In the genomic region with DNA sequence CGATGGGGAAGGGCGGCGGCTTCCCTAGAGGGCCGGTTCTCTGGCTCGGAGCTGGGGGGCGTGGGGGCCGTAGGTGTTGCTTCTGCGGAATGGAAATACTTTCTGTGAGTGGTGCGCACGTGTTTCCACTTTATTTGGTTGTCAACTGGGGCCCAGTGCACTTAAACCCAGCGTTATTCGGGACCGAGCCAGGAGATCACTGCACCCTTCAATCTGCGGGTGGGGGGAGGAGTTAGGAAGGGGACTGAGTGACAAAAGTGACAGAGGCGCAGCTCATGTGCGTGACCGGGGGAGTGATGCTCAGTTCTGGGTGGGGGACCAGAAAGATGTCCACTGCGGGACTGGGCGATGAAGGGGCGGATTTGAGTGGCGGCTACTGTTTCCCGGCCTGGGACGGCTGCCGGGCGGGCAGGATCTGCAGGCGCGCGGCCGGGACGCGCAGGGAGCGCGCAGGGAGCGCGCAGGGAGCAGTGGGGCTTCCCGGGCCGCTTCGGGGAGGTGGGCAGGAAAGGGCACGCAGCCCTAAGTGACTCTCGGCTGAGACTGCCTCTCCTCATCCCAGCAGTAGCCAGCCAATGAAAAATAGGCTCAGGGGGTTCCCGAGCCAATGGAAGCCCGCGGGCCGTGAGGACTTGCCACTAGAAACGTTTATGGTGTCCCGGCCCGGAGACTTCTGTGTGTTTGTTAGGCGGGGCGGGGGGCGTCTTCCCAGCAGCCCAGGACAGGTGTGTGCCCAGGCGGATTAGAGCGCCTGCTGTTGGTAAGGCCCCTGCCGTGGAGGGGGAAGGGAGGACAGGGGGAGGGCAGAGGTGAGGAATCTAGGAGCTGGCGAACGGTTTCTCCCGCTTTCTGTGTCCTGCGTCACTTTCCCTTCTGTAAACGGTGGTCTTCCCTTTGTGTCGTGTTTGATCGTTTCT, we compare ENCODE assay signal across 8 cellular contexts. TPM values are rescaled to one million over a fixed set of nuclear protein-coding genes. Genes with fewer than 3 reads are reported as not detected.
A peak's percentile ranks its signal among the peaks of the same experiment; 100 is the strongest.
DNase-seq lines count a peak whose midpoint lies in the region; ATAC-seq and TF ChIP-seq lines count a peak whose summit lies in the region.

No MANE protein-coding gene starts in this region.

- peaks cover 24 to 56% (median 51%) of the 10 kb centered on the region in 7 donors for H3K4me1 Mint-ChIP-seq in naive thymus-derived CD4-positive, alpha-beta T cell
- peaks cover 41% of the 10 kb centered on the region for H3K4me1 Mint-ChIP-seq in stimulated activated naive CD8-positive, alpha-beta T cell treated with anti-CD3 and anti-CD28 coated beads, Interleukin-15, Interleukin-2, amounts not matched to agents 100 ng/mL and 50 ng/mL, for 24 hours (ENCODE audit: low read depth)

- CTCF ChIA-PET in naive thymus-derived CD4-positive, alpha-beta T cell (lab: Charles Lee): interaction anchor here (0.6 to 1.7 kb wide), 5 partner anchors 9 to 55 kb away, joined by 3 to 8 read pairs (median 3); no protein-coding TSS in a partner anchor

- ATAC-seq in GM19035 (IDR thresholded peaks at IDR 0.05; ENCODE audit: unreplicated experiment): peak; percentile 32
- peak; percentile 30 for ATAC-seq in naive thymus-derived CD4-positive, alpha-beta T cell

- POLR2A ChIA-PET in naive thymus-derived CD4-positive, alpha-beta T cell (lab: Charles Lee): interaction anchor here (0.6 to 18.7 kb wide), 23 partner anchors 10 to 247 kb away, joined by 3 to 409 read pairs (median 3); a partner anchor contains a TSS

- peaks cover 0 to 2% (median 0%) of the 10 kb centered on the region in 5 donors for H3K27me3 Mint-ChIP-seq in naive thymus-derived CD4-positive, alpha-beta T cell
- H3K27me3 Mint-ChIP-seq in stimulated activated naive CD8-positive, alpha-beta T cell treated with anti-CD3 and anti-CD28 coated beads, Interleukin-15, Interleukin-2, amounts not matched to agents 100 ng/mL and 50 ng/mL, for 24 hours: no peaks in the 10 kb centered on the region

- H3K36me3 Mint-ChIP-seq in naive thymus-derived CD4-positive, alpha-beta T cell: peaks cover 0 to 4% (median 0%) of the 10 kb centered on the region in 5 donors
- H3K36me3 Mint-ChIP-seq in stimulated activated naive CD8-positive, alpha-beta T cell treated with anti-CD3 and anti-CD28 coated beads, Interleukin-15, Interleukin-2, amounts not matched to agents 100 ng/mL and 50 ng/mL, for 24 hours (ENCODE audit: low read depth): peaks cover 4% of the 10 kb centered on the region

- TF ChIP-seq EP300 in esophagus muscularis mucosa (IDR thresholded peaks at IDR 0.05): no peak

- WGBS in esophagus muscularis mucosa: 3% methylated on average over 46 of the region's 60 CpGs

- no peaks in the 10 kb centered on the region for H3K36me3 ChIP-seq in esophagus muscularis mucosa
- no peaks in the 10 kb centered on the region for H3K36me3 ChIP-seq in naive thymus-derived CD4-positive, alpha-beta T cell (ENCODE audit: control insufficient read depth in 2 of 3, insufficient read depth in 3 of 3, low read length in 3 of 3)

- peaks cover 0 to 16% (median 2%) of the 10 kb centered on the region in 4 donors for H3K27me3 ChIP-seq in esophagus muscularis mucosa
- no peaks in the 10 kb centered on the region for H3K27me3 ChIP-seq in naive thymus-derived CD4-positive, alpha-beta T cell (ENCODE audit: control insufficient read depth in 2 of 2, insufficient read depth in 2 of 2, low read length in 2 of 2)

- TF ChIP-seq CTCF in esophagus muscularis mucosa (IDR thresholded peaks at IDR 0.05): no peak

- H3K27ac Mint-ChIP-seq in naive thymus-derived CD4-positive, alpha-beta T cell: peak overlapping the region; percentile 95 to 100 (median 99)
- peak overlapping the region; percentile 94 for H3K27ac Mint-ChIP-seq in stimulated activated naive CD8-positive, alpha-beta T cell treated with anti-CD3 and anti-CD28 coated beads, Interleukin-15, Interleukin-2, amounts not matched to agents 100 ng/mL and 50 ng/mL, for 24 hours

- peak; percentile 88 for DNase-seq in NCI-H69 (lab: John Stamatoyannopoulos, UW)
- DNase-seq in activated T-cell treated with anti-CD3 and anti-CD28 coated beads, Interleukin-2, amount 50 U/mL, for 1 hour: peak; percentile 64
- no peak for DNase-seq in esophagus muscularis mucosa (ENCODE audit: extremely low spot score)
- DNase-seq in naive thymus-derived CD4-positive, alpha-beta T cell: peak; percentile 13 to 73 (median 44)
- DNase-seq in GF-D8 (lab: John Stamatoyannopoulos, UW): no peak
- no peak for DNase-seq in NCI-H446 treated with DMSO at 0.1 percent for 48 hours (lab: John Stamatoyannopoulos, UW)

- H3K4me3 ChIP-seq in esophagus muscularis mucosa: peak overlapping the region; percentile 48 to 73 (median 60)
- peak overlapping the region; percentile 95 for H3K4me3 ChIP-seq in naive thymus-derived CD4-positive, alpha-beta T cell (ENCODE audit: low read length)

- no peaks in the 10 kb centered on the region for H3K9me3 ChIP-seq in esophagus muscularis mucosa
- H3K9me3 ChIP-seq in naive thymus-derived CD4-positive, alpha-beta T cell (ENCODE audit: control insufficient read depth in 2 of 3, low read length in 3 of 3): no peaks in the 10 kb centered on the region

- TF ChIP-seq POLR2A in esophagus muscularis mucosa (IDR thresholded peaks at IDR 0.05; ENCODE audit: low read depth): no peak

- H3K4me1 ChIP-seq in esophagus muscularis mucosa: peaks cover 8 to 26% (median 26%) of the 10 kb centered on the region in 4 donors
- peaks cover 15 to 21% of the 10 kb centered on the region in 2 donors for H3K4me1 ChIP-seq in naive thymus-derived CD4-positive, alpha-beta T cell (ENCODE audit: control insufficient read depth in 2 of 2, insufficient read depth in 2 of 2, low read length in 2 of 2)

- H3K4me3 Mint-ChIP-seq in naive thymus-derived CD4-positive, alpha-beta T cell: peak overlapping the region; percentile 84 to 99 (median 96)
- H3K4me3 Mint-ChIP-seq in stimulated activated naive CD8-positive, alpha-beta T cell treated with anti-CD3 and anti-CD28 coated beads, Interleukin-15, Interleukin-2, amounts not matched to agents 100 ng/mL and 50 ng/mL, for 24 hours: peak overlapping the region; percentile 83

- H3K9me3 Mint-ChIP-seq in naive thymus-derived CD4-positive, alpha-beta T cell: peaks cover 0 to 1% (median 0%) of the 10 kb centered on the region in 11 donors
- H3K9me3 Mint-ChIP-seq in stimulated activated naive CD8-positive, alpha-beta T cell treated with anti-CD3 and anti-CD28 coated beads, Interleukin-15, Interleukin-2, amounts not matched to agents 100 ng/mL and 50 ng/mL, for 24 hours: no peaks in the 10 kb centered on the region

- H3K27ac ChIP-seq in esophagus muscularis mucosa (replicated peaks in 1 of 4): peak overlapping the region in 3 of 4 donors; percentile 20 to 38 (median 20)
- H3K27ac ChIP-seq in naive thymus-derived CD4-positive, alpha-beta T cell (ENCODE audit: low read depth, low read length): peak overlapping the region; percentile 91

- intact Hi-C loops in esophagus muscularis mucosa (cut with DNase I): loop anchor here (5.0 kb wide), 2 partner anchors 54 to 96 kb away; a partner anchor contains a TSS
- intact Hi-C loops in naive thymus-derived CD4-positive, alpha-beta T cell (cut with micrococcal nuclease): loop anchor here (1.0 to 10.0 kb wide), 21 partner anchors 8 to 891 kb away; a partner anchor contains a TSS

RNA-seq across cellular contexts. Expression of a gene that starts 54.3 kb away (rescaled TPM):
- 10 to 100 TPM; 13.5 to 23.7 (median 19.5) TPM for total RNA-seq in esophagus muscularis mucosa
- 10 to 100 TPM; 24.0 to 62.5 (median 50.3) TPM for total RNA-seq in naive thymus-derived CD4-positive, alpha-beta T cell
- polyA plus RNA-seq in naive thymus-derived CD4-positive, alpha-beta T cell: 1 to 10 TPM; 5.4 to 6.0 TPM

Comparison
In these comparisons a context has a peak if more than half of its experiments do, and no peak if none do; other contexts are left out.
1. DNase-seq: peak in NCI-H69 (single experiment), activated T-cell treated with anti-CD3 and anti-CD28 coated beads, Interleukin-2, amount 50 U/mL, for 1 hour (single experiment) and naive thymus-derived CD4-positive, alpha-beta T cell (9 of 9); none in esophagus muscularis mucosa (single experiment), GF-D8 (single experiment) and NCI-H446 treated with DMSO at 0.1 percent for 48 hours (single experiment).